ENCODE assay signal across 1 cellular context in the genomic region with DNA sequence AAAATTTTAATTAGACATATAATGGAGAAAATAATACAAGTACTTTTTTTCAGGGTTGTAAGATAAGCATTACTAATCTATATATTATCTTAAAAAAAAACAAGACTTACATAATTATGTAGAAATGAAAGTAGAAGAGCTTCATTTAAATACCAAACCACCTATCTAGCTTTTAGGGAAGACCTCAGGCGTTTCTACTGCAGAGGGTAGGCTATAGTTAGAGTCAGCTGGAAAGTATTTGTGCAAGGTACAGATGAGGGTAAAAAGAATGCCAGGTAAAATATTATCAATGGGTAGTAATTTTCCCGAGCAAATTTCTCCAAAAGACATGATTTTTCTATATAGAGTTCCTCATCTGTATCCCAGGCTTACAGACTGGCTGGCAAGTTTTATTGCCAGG.
TF ChIP-seq lines count a peak whose summit lies in the region.

No MANE protein-coding gene starts in this region.

TF ChIP-seq in SK-N-SH, 30 proteins besides CTCF, POLR2A, EP300 and RAD21 (continued from another document):
- TF ChIP-seq ZBTB33 (IDR thresholded peaks at IDR 0.05; ENCODE audit: borderline replicate concordance, low read depth), result no peak
- TF ChIP-seq GATA2 (CRISPR knock-in tag; IDR thresholded peaks at IDR 0.05), result no peak
- no peak for TF ChIP-seq TCF12 (IDR thresholded peaks at IDR 0.05)
- no peak for TF ChIP-seq USF2 (IDR thresholded peaks at IDR 0.05; ENCODE audit: borderline replicate concordance, low read depth, low read length)
TF ChIP-seq in SK-N-SH: peak in this region for 0.
